8 cellular contexts compared by ENCODE assay signal in genomic region chrX:11427082-11428033, GRCh38.
DNase-seq lines count a peak whose midpoint lies in the region; ATAC-seq and TF ChIP-seq lines count a peak whose summit lies in the region.

No MANE protein-coding gene starts in this region.

- H3K4me3 ChIP-seq in GM12875 (ENCODE audit: low read depth, low read length), result no peak overlapping the region
- peak overlapping the region; percentile 59 for H3K4me3 ChIP-seq in fibroblast of pulmonary artery (replicated peaks; ENCODE audit: low read depth, low read length)

- ATAC-seq in omental fat pad (ENCODE audit: low FRiP score) (peak; percentile 59), HG03342 (IDR thresholded peaks at IDR 0.05; ENCODE audit: unreplicated experiment) (no peak)

- no peak for DNase-seq in fibroblast of pulmonary artery (ENCODE audit: low read depth)
- no peak for DNase-seq in omental fat pad (ENCODE audit: low spot score)
- no peak for DNase-seq in SHP77 (lab: John Stamatoyannopoulos, UW)
- DNase-seq in NCI-H774 (lab: John Stamatoyannopoulos, UW), result no peak
- no peak for DNase-seq in GDM1 (lab: John Stamatoyannopoulos, UW)

- TF ChIP-seq CTCF in GM12875 (IDR thresholded peaks at IDR 0.05; ENCODE audit: borderline replicate concordance, insufficient read depth, low read depth, low read length) (peak; percentile 10; the same call in 1 of the 2 replicates), LNCAP (IDR thresholded peaks at IDR 0.05) (peak; percentile 49; the same call in 1 of the 2 replicates), fibroblast of pulmonary artery (IDR thresholded peaks at IDR 0.05; ENCODE audit: low read length, missing control alignments) (peak; percentile 25), omental fat pad (IDR thresholded peaks at IDR 0.05) (no peak)

Comparison
In these comparisons a context has a peak if more than half of its experiments do, and no peak if none do; other contexts are left out.
1. CTCF ChIP-seq: peak in GM12875 (single experiment), LNCAP (single experiment) and fibroblast of pulmonary artery (single experiment); none in omental fat pad (0 of 3).